ENCODE assay signal across 23 cellular contexts in genomic region chr10:14219411-14219810, GRCh38.
DNase-seq lines count a peak whose midpoint lies in the region; ATAC-seq and TF ChIP-seq lines count a peak whose summit lies in the region.
"Had no signal": no experiment of that assay in that cellular context is flagged by ENCODE, and none has a peak within 500 bp of the region (broad histone marks: within the 10 kb centered on the region; RNA-seq: fewer than 3 reads in every experiment).

No MANE protein-coding gene starts in this region.

- H3K27me3 ChIP-seq in SJCRH30, result no peaks in the 10 kb centered on the region
- H3K27me3 ChIP-seq: BLaER1 treated with 17β-estradiol and CSF1 and Interleukin-3, amounts not matched to agents 10 nM and 100 nM; MG63; Peyer's patch had no signal

- no peaks in the 10 kb centered on the region for H3K9me3 ChIP-seq in SJCRH30 (replicated peaks)
- H3K9me3 ChIP-seq: HAP-1, MG63, Peyer's patch, SK-N-SH had no signal

- H3K4me1 Mint-ChIP-seq in chondrocyte (ENCODE audit: low read depth) (peaks cover 25% of the 10 kb centered on the region), osteocyte (ENCODE audit: unreplicated experiment) (peaks cover 21% of the 10 kb centered on the region)
- no peaks in the 10 kb centered on the region for H3K4me1 Mint-ChIP-seq in activated T-helper 17 cell treated with anti-CD3 and anti-CD28 coated beads, Interleukin-2, amount 50 U/mL, for 72 hours
- H3K4me1 Mint-ChIP-seq: CD8-positive, alpha-beta memory T cell had no signal

- H3K4me1 ChIP-seq in SJCRH30, result peaks cover 29% of the 10 kb centered on the region
- H3K4me1 ChIP-seq: BLaER1 treated with 17β-estradiol and CSF1 and Interleukin-3, amounts not matched to agents 10 nM and 100 nM; HAP-1; Peyer's patch had no signal

- no peaks in the 10 kb centered on the region for H3K9me3 Mint-ChIP-seq in chondrocyte (ENCODE audit: low read depth)
- no peaks in the 10 kb centered on the region for H3K9me3 Mint-ChIP-seq in osteocyte (ENCODE audit: unreplicated experiment)
- no peaks in the 10 kb centered on the region for H3K9me3 Mint-ChIP-seq in activated T-helper 17 cell treated with anti-CD3 and anti-CD28 coated beads, Interleukin-2, amount 50 U/mL, for 72 hours
- H3K9me3 Mint-ChIP-seq: CD8-positive, alpha-beta memory T cell had no signal

- H3K4me3 Mint-ChIP-seq in chondrocyte (ENCODE audit: unreplicated experiment) (no peak overlapping the region), osteocyte (ENCODE audit: unreplicated experiment) (no peak overlapping the region)
- H3K4me3 Mint-ChIP-seq in activated T-helper 17 cell treated with anti-CD3 and anti-CD28 coated beads, Interleukin-2, amount 50 U/mL, for 72 hours, result no peak overlapping the region
- H3K4me3 Mint-ChIP-seq: CD8-positive, alpha-beta memory T cell had no signal

- peak overlapping the region; percentile 89 for H3K27ac Mint-ChIP-seq in chondrocyte (ENCODE audit: unreplicated experiment)
- H3K27ac Mint-ChIP-seq in osteocyte (ENCODE audit: unreplicated experiment), result peak overlapping the region; percentile 72
- H3K27ac Mint-ChIP-seq in activated T-helper 17 cell treated with anti-CD3 and anti-CD28 coated beads, Interleukin-2, amount 50 U/mL, for 72 hours, result no peak overlapping the region
- H3K27ac Mint-ChIP-seq: CD8-positive, alpha-beta memory T cell had no signal

- peak overlapping the region; percentile 39 for H3K27ac ChIP-seq in SJCRH30
- H3K27ac ChIP-seq: BLaER1 treated with 17β-estradiol and CSF1 and Interleukin-3, amounts not matched to agents 10 nM and 100 nM; KMS-11; Peyer's patch had no signal

- H3K36me3 Mint-ChIP-seq in chondrocyte (ENCODE audit: low read depth) (peaks cover 1% of the 10 kb centered on the region), osteocyte (ENCODE audit: unreplicated experiment) (peaks cover 4% of the 10 kb centered on the region)
- H3K36me3 Mint-ChIP-seq in activated T-helper 17 cell treated with anti-CD3 and anti-CD28 coated beads, Interleukin-2, amount 50 U/mL, for 72 hours (ENCODE audit: low read depth), result no peaks in the 10 kb centered on the region

- no peak for ATAC-seq in activated T-helper 17 cell treated with anti-CD3 and anti-CD28 coated beads, Interleukin-2, amount 50 U/mL, for 72 hours (replicated peaks)

- DNase-seq in ELR (ENCODE audit: low read depth), result peak; percentile 40
- no peak for DNase-seq in SJCRH30
- DNase-seq in chondrocyte (ENCODE audit: low spot score), result no peak
- no peak for DNase-seq in osteocyte (ENCODE audit: extremely low spot score, unreplicated experiment)
- no peak for DNase-seq in hepatic stellate cell (ENCODE audit: low spot score)
- no peak for DNase-seq in DMS79 (lab: John Stamatoyannopoulos, UW)
- no peak for DNase-seq in NCI-H446 treated with DMSO at 0.1 percent for 48 hours (lab: John Stamatoyannopoulos, UW)
- DNase-seq: CD8-positive, alpha-beta memory T cell; DMS79 treated with DMSO at 0.1 percent for 48 hours; GDM1; MG63; NCI-H1092; NCI-H146; NCI-H2081; NCI-H2171 treated with DMSO at 0.1 percent for 48 hours; NCI-H446; Peyer's patch; SHP77; SK-N-SH had no signal

- TF ChIP-seq CTCF in chondrocyte (IDR thresholded peaks at IDR 0.05) (no peak), osteocyte (IDR thresholded peaks at IDR 0.05) (no peak)

- no peak overlapping the region for H3K4me3 ChIP-seq in SJCRH30
- H3K4me3 ChIP-seq: BLaER1 treated with 17β-estradiol and CSF1 and Interleukin-3, amounts not matched to agents 10 nM and 100 nM; HAP-1; MG63; Peyer's patch had no signal

- H3K36me3 ChIP-seq in SJCRH30, result no peaks in the 10 kb centered on the region
- H3K36me3 ChIP-seq: BLaER1 treated with 17β-estradiol and CSF1 and Interleukin-3, amounts not matched to agents 10 nM and 100 nM; HAP-1; MG63; Peyer's patch had no signal

- H3K27me3 Mint-ChIP-seq in chondrocyte (ENCODE audit: low read depth) (no peaks in the 10 kb centered on the region), osteocyte (ENCODE audit: unreplicated experiment) (no peaks in the 10 kb centered on the region)
- H3K27me3 Mint-ChIP-seq in activated T-helper 17 cell treated with anti-CD3 and anti-CD28 coated beads, Interleukin-2, amount 50 U/mL, for 72 hours, result peaks cover 11% of the 10 kb centered on the region
